Comparison of ENCODE assay signal across 21 cellular contexts in the genomic region with DNA sequence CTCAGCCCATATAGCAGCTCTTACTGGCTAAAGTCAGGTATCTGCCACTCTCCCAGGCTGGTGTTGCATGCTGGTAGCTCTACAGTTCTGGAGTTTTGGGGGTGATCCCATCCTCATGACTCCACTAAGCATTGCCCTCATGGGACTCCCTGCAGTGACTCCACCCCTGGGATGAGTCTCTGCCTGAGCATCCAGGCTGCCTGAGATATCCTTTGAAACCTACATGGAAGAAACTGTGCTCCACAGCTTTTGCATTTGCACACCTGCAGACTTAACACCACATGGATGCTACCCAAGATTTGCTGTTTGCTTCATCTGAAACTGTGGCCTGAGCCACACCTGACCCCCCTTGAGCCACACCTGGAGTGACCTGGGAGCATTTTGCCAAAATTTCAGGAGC.
"Had no signal": no experiment of that assay in that cellular context is flagged by ENCODE, and none has a peak within 500 bp of the region (broad histone marks: within the 10 kb centered on the region; RNA-seq: fewer than 3 reads in every experiment).

No MANE protein-coding gene starts in this region.

- H3K27me3 ChIP-seq: dorsolateral prefrontal cortex, gastrocnemius medialis, left lung had no signal

- H3K4me3 ChIP-seq: dorsolateral prefrontal cortex, gastrocnemius medialis, heart right ventricle, left lung, lower lobe of right lung had no signal

- H3K36me3 ChIP-seq: gastrocnemius medialis, heart right ventricle, left lung, lower lobe of right lung had no signal

- H3K27ac ChIP-seq: dorsolateral prefrontal cortex, epithelial cell of prostate, gastrocnemius medialis, heart right ventricle, left lung, lower lobe of right lung had no signal

- H3K4me1 ChIP-seq: gastrocnemius medialis, heart right ventricle had no signal

- H3K9me3 ChIP-seq: gastrocnemius medialis, left lung, lower lobe of right lung had no signal

- ATAC-seq: effector memory CD8-positive, alpha-beta T cell; esophagus mucosa; gastrocnemius medialis; heart right ventricle; left cardiac atrium; left lung; left ventricle myocardium superior; lower lobe of right lung; naive thymus-derived CD4-positive, alpha-beta T cell had no signal

- DNase-seq: dermis blood vessel endothelial cell; dorsolateral prefrontal cortex; effector CD8-positive, alpha-beta T cell; effector memory CD8-positive, alpha-beta T cell; endodermal cell; erythroblast; foreskin melanocyte; gastrocnemius medialis; glutamatergic neuron; heart right ventricle; hippocampal formation; left cardiac atrium; left lung; left ventricle myocardium superior; lower lobe of right lung; mammary epithelial cell; mesendoderm; midbrain; naive thymus-derived CD4-positive, alpha-beta T cell had no signal
